Comparison of ENCODE assay signal across 28 cellular contexts in the genomic region with DNA sequence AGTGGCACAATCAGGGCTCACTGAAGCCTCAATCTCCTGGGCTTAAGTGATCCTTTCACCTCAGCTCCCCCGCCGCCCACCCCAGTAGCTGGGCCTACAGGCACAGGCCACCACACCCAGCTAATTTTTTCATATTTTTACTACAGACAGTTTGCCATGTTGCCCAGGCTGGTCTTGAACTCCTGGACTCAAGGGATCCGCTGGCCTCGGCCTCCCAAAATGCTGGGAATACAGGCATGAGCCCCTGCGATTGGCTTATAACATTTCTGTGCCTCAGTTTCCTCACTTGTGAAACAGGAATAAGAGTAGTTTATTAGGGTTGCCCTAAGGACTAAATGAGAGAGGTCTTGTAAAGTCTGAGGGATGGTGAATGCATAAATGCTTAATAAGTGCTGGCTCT. TPM values are rescaled to one million over a fixed set of nuclear protein-coding genes. Genes with fewer than 3 reads are reported as not detected.
DNase-seq lines count a peak whose midpoint lies in the region; ATAC-seq and TF ChIP-seq lines count a peak whose summit lies in the region.
"Had no signal": no experiment of that assay in that cellular context is flagged by ENCODE, and none has a peak within 500 bp of the region (broad histone marks: within the 10 kb centered on the region; RNA-seq: fewer than 3 reads in every experiment).

No MANE protein-coding gene starts in this region.

- H3K4me1 Mint-ChIP-seq in activated naive CD4-positive, alpha-beta T cell treated with anti-CD3 and anti-CD28 coated beads for 36 hours (ENCODE audit: low read depth): peaks cover 4% of the 10 kb centered on the region
- peaks cover 15% of the 10 kb centered on the region for H3K4me1 Mint-ChIP-seq in WTC11
- H3K4me1 Mint-ChIP-seq: central memory CD8-positive, alpha-beta T cell; natural killer cell had no signal

- H3K27me3 ChIP-seq in subcutaneous abdominal adipose tissue (ENCODE audit: control insufficient read depth in 5 of 5, insufficient read depth in 4 of 5, low read length in 5 of 5): peaks cover 0 to 4% (median 0%) of the 10 kb centered on the region in 5 donors
- H3K27me3 ChIP-seq: SJCRH30 had no signal

- peaks cover 0 to 11% (median 6%) of the 10 kb centered on the region in 5 donors for H3K4me1 ChIP-seq in subcutaneous abdominal adipose tissue (ENCODE audit: control insufficient read depth in 5 of 5, insufficient read depth in 5 of 5, low read length in 5 of 5)
- H3K4me1 ChIP-seq: parathyroid adenoma, SJCRH30 had no signal

- no peak overlapping the region for H3K27ac ChIP-seq in subcutaneous abdominal adipose tissue (ENCODE audit: low read depth, low read length)
- H3K27ac ChIP-seq: parathyroid adenoma, SJCRH30, upper lobe of left lung had no signal

- CTCF ChIA-PET in activated naive CD4-positive, alpha-beta T cell treated with anti-CD3 and anti-CD28 coated beads for 36 hours (lab: Charles Lee): no interaction called here
- CTCF ChIA-PET in WTC11 (lab: Charles Lee): no interaction called here

- intact Hi-C loops in activated naive CD4-positive, alpha-beta T cell treated with anti-CD3 and anti-CD28 coated beads for 36 hours (cut with micrococcal nuclease): no loop called here
- intact Hi-C loops in left colon (cut with DNase I, micrococcal nuclease): no loop called here
- intact Hi-C loops in lower leg skin (cut with DNase I; ENCODE audit: low total_unique reads): no loop called here

- H3K27me3 Mint-ChIP-seq in activated naive CD4-positive, alpha-beta T cell treated with anti-CD3 and anti-CD28 coated beads for 36 hours (ENCODE audit: low read depth): peaks cover 27% of the 10 kb centered on the region
- peaks cover 16% of the 10 kb centered on the region for H3K27me3 Mint-ChIP-seq in WTC11 (ENCODE audit: low read depth)

- TF ChIP-seq CTCF in WTC11 (IDR thresholded peaks at IDR 0.05) (no peak), lower leg skin (IDR thresholded peaks at IDR 0.05) (no peak)

- H3K36me3 ChIP-seq in subcutaneous abdominal adipose tissue (ENCODE audit: control insufficient read depth in 5 of 5, insufficient read depth in 5 of 5, low read length in 5 of 5): no peaks in the 10 kb centered on the region
- H3K36me3 ChIP-seq: heart left ventricle, SJCRH30, upper lobe of left lung had no signal

- no peak overlapping the region for H3K9ac ChIP-seq in subcutaneous abdominal adipose tissue (ENCODE audit: low read length in 5 of 5)

- TF ChIP-seq POLR2A in lower leg skin (IDR thresholded peaks at IDR 0.05): no peak

- peak overlapping the region; percentile 29 for H3K4me3 Mint-ChIP-seq in activated naive CD4-positive, alpha-beta T cell treated with anti-CD3 and anti-CD28 coated beads for 36 hours
- H3K4me3 Mint-ChIP-seq in WTC11: peak overlapping the region; percentile 58
- H3K4me3 Mint-ChIP-seq: activated naive CD4-positive, alpha-beta T cell treated with anti-CD3 and anti-CD28 coated beads, Interleukin-2, amount 50 U/mL, for 24 hours; activated T-cell treated with anti-CD3 and anti-CD28 coated beads, Interleukin-2, amount 50 U/mL, for 4 hours; central memory CD8-positive, alpha-beta T cell; natural killer cell had no signal

- DNase-seq in activated naive CD4-positive, alpha-beta T cell treated with anti-CD3 and anti-CD28 coated beads for 36 hours: no peak
- no peak for DNase-seq in activated naive CD4-positive, alpha-beta T cell treated with anti-CD3 and anti-CD28 coated beads, Interleukin-2, amount 50 U/mL, for 16 hours
- DNase-seq in WTC11 (ENCODE audit: low spot score): no peak
- peak in 1 of 2 donors; percentile 27 for DNase-seq in left colon
- DNase-seq in lower leg skin (ENCODE audit: low spot score in 2 of 2): no peak
- DNase-seq in stimulated activated CD4-positive, alpha-beta T cell treated with anti-CD3 and anti-CD28 coated beads, Interleukin-4, amount 100 ng/mL, for 4 hours: no peak
- DNase-seq: activated CD4-positive, alpha-beta T cell treated with anti-CD3 and anti-CD28 coated beads for 4 hours; activated T-cell treated with anti-CD3 and anti-CD28 coated beads, Interleukin-2, amount 50 U/mL, for 4 hours; AML-193; CD8-positive, alpha-beta memory T cell; natural killer cell; NCI-H1694 treated with DMSO at 0.1 percent for 48 hours; NCI-H2171; NCI-H524; NK-92 treated with Interleukin-12 subunit alpha and Interleukin-12 subunit beta, amount 100 ng/mL, for 24 hours; SJCRH30; stimulated activated CD8-positive, alpha-beta memory T cell treated with anti-CD3 and anti-CD28 coated beads, Interleukin-4, amount 100 ng/mL, for 48 hours; upper lobe of left lung had no signal

- ATAC-seq in WTC11 (no peak), left colon (peak; percentile 17), HG03342 (IDR thresholded peaks at IDR 0.05; ENCODE audit: unreplicated experiment) (no peak)

- no peak overlapping the region for H3K27ac Mint-ChIP-seq in activated naive CD4-positive, alpha-beta T cell treated with anti-CD3 and anti-CD28 coated beads for 36 hours
- no peak overlapping the region for H3K27ac Mint-ChIP-seq in WTC11
- H3K27ac Mint-ChIP-seq: activated naive CD4-positive, alpha-beta T cell treated with anti-CD3 and anti-CD28 coated beads, Interleukin-2, amount 50 U/mL, for 24 hours; CD8-positive, alpha-beta memory T cell; natural killer cell had no signal

- WGBS in lower leg skin, 2 donors: 94 to 95% methylated on average over 5 of the region's 5 CpGs

- no peaks in the 10 kb centered on the region for H3K9me3 ChIP-seq in subcutaneous abdominal adipose tissue (ENCODE audit: control insufficient read depth in 5 of 5, low read length in 5 of 5)
- H3K9me3 ChIP-seq: heart left ventricle, SJCRH30, upper lobe of left lung had no signal

- H3K9me3 Mint-ChIP-seq in activated naive CD4-positive, alpha-beta T cell treated with anti-CD3 and anti-CD28 coated beads for 36 hours: no peaks in the 10 kb centered on the region
- no peaks in the 10 kb centered on the region for H3K9me3 Mint-ChIP-seq in WTC11
- H3K9me3 Mint-ChIP-seq: activated naive CD4-positive, alpha-beta T cell treated with anti-CD3 and anti-CD28 coated beads, Interleukin-2, amount 50 U/mL, for 24 hours; activated T-cell treated with anti-CD3 and anti-CD28 coated beads, Interleukin-2, amount 50 U/mL, for 4 hours; CD8-positive, alpha-beta memory T cell; central memory CD8-positive, alpha-beta T cell; natural killer cell had no signal

- no peaks in the 10 kb centered on the region for H3K36me3 Mint-ChIP-seq in activated naive CD4-positive, alpha-beta T cell treated with anti-CD3 and anti-CD28 coated beads for 36 hours (ENCODE audit: low read depth)
- H3K36me3 Mint-ChIP-seq in WTC11: no peaks in the 10 kb centered on the region
- H3K36me3 Mint-ChIP-seq: activated naive CD4-positive, alpha-beta T cell treated with anti-CD3 and anti-CD28 coated beads, Interleukin-2, amount 50 U/mL, for 24 hours; natural killer cell had no signal

- POLR2A ChIA-PET in WTC11 (lab: Charles Lee): no interaction called here

- H3K4me3 ChIP-seq in subcutaneous abdominal adipose tissue (ENCODE audit: low read depth in 1 of 5, low read length in 5 of 5) (peak overlapping the region in 4 of 5 donors; percentile 55 to 62 (median 58)), lower leg skin (ENCODE audit: low read depth, poor library complexity, severe bottlenecking) (no peak overlapping the region)
- H3K4me3 ChIP-seq: SJCRH30 had no signal

TF ChIP-seq in WTC11, 78 proteins besides CTCF, POLR2A, EP300 and RAD21:
- no peak for TF ChIP-seq ZNF232 (CRISPR knock-in tag; IDR thresholded peaks at IDR 0.05)
- TF ChIP-seq, protein P1, sequence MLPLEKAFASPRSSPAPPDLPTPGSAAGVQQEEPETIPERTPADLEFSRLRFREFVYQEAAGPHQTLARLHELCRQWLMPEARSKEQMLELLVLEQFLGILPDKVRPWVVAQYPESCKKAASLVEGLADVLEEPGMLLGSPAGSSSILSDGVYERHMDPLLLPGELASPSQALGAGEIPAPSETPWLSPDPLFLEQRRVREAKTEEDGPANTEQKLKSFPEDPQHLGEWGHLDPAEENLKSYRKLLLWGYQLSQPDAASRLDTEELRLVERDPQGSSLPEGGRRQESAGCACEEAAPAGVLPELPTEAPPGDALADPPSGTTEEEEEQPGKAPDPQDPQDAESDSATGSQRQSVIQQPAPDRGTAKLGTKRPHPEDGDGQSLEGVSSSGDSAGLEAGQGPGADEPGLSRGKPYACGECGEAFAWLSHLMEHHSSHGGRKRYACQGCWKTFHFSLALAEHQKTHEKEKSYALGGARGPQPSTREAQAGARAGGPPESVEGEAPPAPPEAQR (CRISPR knock-in tag; IDR thresholded peaks at IDR 0.05): no peak

RNA-seq across cellular contexts. Expression of a gene that starts 1.2 kb away (rescaled TPM):
- not detected for total RNA-seq in activated naive CD4-positive, alpha-beta T cell treated with anti-CD3 and anti-CD28 coated beads for 36 hours
- total RNA-seq in WTC11 (2021) (0.27 to 0.35 TPM (median 0.32 TPM) in 3 replicates), left colon (1 to 10 TPM; 1.1 to 2.5 TPM), lower leg skin (under 1 TPM in 2 of 4 donors, not detected in 2; 0.13 to 0.19 TPM)
- total RNA-seq: A172; activated CD8-positive, alpha-beta memory T cell treated with anti-CD3 and anti-CD28 coated beads for 36 hours; activated T-cell treated with anti-CD3 and anti-CD28 coated beads, Interleukin-2, amount 50 U/mL, for 4 hours; CD8-positive, alpha-beta memory T cell; mesenteric fat pad; natural killer cell; SJCRH30; T-helper 1 cell treated with Interleukin-12 subunit alpha and Interleukin-12 subunit beta and Interleukin-4 antibody, amounts not matched to agents 30 ng/mL and 1 ng/mL, for 36 hours had no signal
